Comparison of ENCODE assay signal across 16 cellular contexts in genomic region chr19:47549341-47549768, GRCh38. TPM values are rescaled to one million over a fixed set of nuclear protein-coding genes. Genes with fewer than 3 reads are reported as not detected.
"Had no signal": no experiment of that assay in that cellular context is flagged by ENCODE, and none has a peak within 500 bp of the region (broad histone marks: within the 10 kb centered on the region; RNA-seq: fewer than 3 reads in every experiment).

No MANE protein-coding gene starts in this region.

- ATAC-seq: activated CD8-positive, alpha-beta memory T cell treated with anti-CD3 and anti-CD28 coated beads, Interleukin-2, amount 10 ng/mL, durations not matched to agents 7 days and 5 days; activated naive CD4-positive, alpha-beta T cell treated with anti-CD3 and anti-CD28 coated beads, Interleukin-2, amount 50 U/mL, for 72 hours; body of pancreas; gastrocnemius medialis; left ventricle myocardium superior had no signal

- H3K9me3 ChIP-seq: body of pancreas, gastrocnemius medialis, tibial artery had no signal

- H3K27ac ChIP-seq: body of pancreas, gastrocnemius medialis, skin epidermis, tibial artery had no signal

- DNase-seq: activated CD4-positive, alpha-beta T cell treated with anti-CD3 and anti-CD28 coated beads, Interleukin-2, amount 50 U/mL, for 4 hours; activated CD8-positive, alpha-beta memory T cell treated with anti-CD3 and anti-CD28 coated beads, Interleukin-2, amount 10 ng/mL, durations not matched to agents 7 days and 5 days; activated effector memory CD4-positive, alpha-beta T cell treated with anti-CD3 and anti-CD28 coated beads, Interleukin-2, amount 50 U/mL, for 16 hours; activated T-cell treated with anti-CD3 and anti-CD28 coated beads, Interleukin-2, amount 50 U/mL, for 24 hours; amniotic stem cell; body of pancreas; cortex of kidney; effector memory CD4-positive, alpha-beta T cell; gastrocnemius medialis; islet precursor cell; left ventricle myocardium superior; tibial artery had no signal

- H3K36me3 Mint-ChIP-seq: activated CD8-positive, alpha-beta memory T cell treated with anti-CD3 and anti-CD28 coated beads, Interleukin-2, amount 10 ng/mL, durations not matched to agents 7 days and 5 days; activated naive CD4-positive, alpha-beta T cell treated with anti-CD3 and anti-CD28 coated beads, Interleukin-2, amount 50 U/mL, for 72 hours; mesothelial cell of epicardium had no signal

- H3K27ac Mint-ChIP-seq: activated CD8-positive, alpha-beta memory T cell treated with anti-CD3 and anti-CD28 coated beads, Interleukin-2, amount 10 ng/mL, durations not matched to agents 7 days and 5 days; activated naive CD4-positive, alpha-beta T cell treated with anti-CD3 and anti-CD28 coated beads, Interleukin-2, amount 50 U/mL, for 72 hours; activated T-cell treated with anti-CD3 and anti-CD28 coated beads, Interleukin-2, amount 50 U/mL, for 24 hours; mesothelial cell of epicardium had no signal

- H3K9me3 Mint-ChIP-seq: activated naive CD4-positive, alpha-beta T cell treated with anti-CD3 and anti-CD28 coated beads, Interleukin-2, amount 50 U/mL, for 72 hours; activated T-cell treated with anti-CD3 and anti-CD28 coated beads, Interleukin-2, amount 50 U/mL, for 24 hours; central memory CD8-positive, alpha-beta T cell; mesothelial cell of epicardium had no signal

- H3K4me1 ChIP-seq: gastrocnemius medialis had no signal

- H3K4me3 Mint-ChIP-seq: activated CD8-positive, alpha-beta memory T cell treated with anti-CD3 and anti-CD28 coated beads, Interleukin-2, amount 10 ng/mL, durations not matched to agents 7 days and 5 days; activated T-cell treated with anti-CD3 and anti-CD28 coated beads, Interleukin-2, amount 50 U/mL, for 24 hours; central memory CD8-positive, alpha-beta T cell; mesothelial cell of epicardium had no signal

- H3K4me3 ChIP-seq: body of pancreas, gastrocnemius medialis, skin epidermis, tibial artery had no signal

- H3K36me3 ChIP-seq: gastrocnemius medialis, tibial artery had no signal

RNA-seq across cellular contexts. Expression of gene ZNF541, which starts 23.6 kb away (rescaled TPM):
- total RNA-seq: gastrocnemius medialis had no signal
